Comparison of ENCODE assay signal across 8 cellular contexts in genomic region chr20:25859649-25860530, GRCh38.
DNase-seq lines count a peak whose midpoint lies in the region; ATAC-seq, FAIRE-seq and TF ChIP-seq lines count a peak whose summit lies in the region.

No MANE protein-coding gene starts in this region.

- no peak overlapping the region for H3K4me3 ChIP-seq in H1 (ENCODE audit: extremely low read depth in 1 of 4, insufficient read depth in 2 of 4, low read depth in 3 of 4, low read length in 4 of 4)
- H3K4me3 ChIP-seq in mucosa of descending colon, result no peak overlapping the region

- no peak overlapping the region for H2BK20ac ChIP-seq in H1 (ENCODE audit: low read length)

- WGBS in H1 (ENCODE audit: extremely low coverage in 1 of 2, insufficient coverage in 1 of 2, insufficient read length in 1 of 2, insufficient replicate concordance in 2 of 2, low coverage in 1 of 2, low lambda C conversion rate in 2 of 2, missing lambda C conversion rate in 1 of 2), 2 experiments, result 48% methylated on average over 46 of the region's 51 CpGs; no CpG with 5 or more reads in 1 of the 2 experiments

- TF ChIP-seq CTCF in H1 (IDR thresholded peaks at IDR 0.05; ENCODE audit: control extremely low read depth in 1 of 3, insufficient read depth in 1 of 3, low read depth in 1 of 3, low read length in 3 of 3) (no peak), mucosa of descending colon (IDR thresholded peaks at IDR 0.05) (no peak)

- peak overlapping the region; percentile 21 to 40; a peak in 2 of 4 replicates for H3K4me2 ChIP-seq in H1 (ENCODE audit: insufficient read depth in 1 of 2, low read depth in 2 of 2, low read length in 2 of 2)

- TF ChIP-seq POLR2A in H1 (IDR thresholded peaks at IDR 0.05; ENCODE audit: control extremely low read depth in 1 of 2, low read depth in 2 of 2, low read length in 2 of 2), result no peak

- no peak for FAIRE-seq in H1 (lab: Jason Lieb, UNC)

- POLR2A ChIA-PET in H1 (lab: Charles Lee; ENCODE audit: partially characterized antibody), result no interaction called here

- no peak overlapping the region for H3K18ac ChIP-seq in H1 (ENCODE audit: extremely low read depth, low read length)

- no peaks in the 10 kb centered on the region for H3K36me3 ChIP-seq in H1 (ENCODE audit: control insufficient read depth in 2 of 4, insufficient read depth in 4 of 4, low read length in 3 of 4)
- no peaks in the 10 kb centered on the region for H3K36me3 ChIP-seq in mucosa of descending colon (ENCODE audit: low read depth)

- ATAC-seq in mucosa of descending colon (peak; percentile 35), HG02642 (IDR thresholded peaks at IDR 0.05; ENCODE audit: poor library complexity, unreplicated experiment) (no peak)

- H3K56ac ChIP-seq in H1 (replicated peaks; ENCODE audit: insufficient read length, low read depth, low read length), result no peak overlapping the region

- H3K27ac ChIP-seq in H1 (ENCODE audit: low read depth, low read length), result no peak overlapping the region

- no peaks in the 10 kb centered on the region for H3K79me2 ChIP-seq in H1 (ENCODE audit: control insufficient read depth in 1 of 2, insufficient read depth in 2 of 2, low read length in 2 of 2)

- no peak overlapping the region for H2AK5ac ChIP-seq in H1 (ENCODE audit: low read depth, low read length)

- no peak overlapping the region for H2BK120ac ChIP-seq in H1 (replicated peaks; ENCODE audit: low read depth, low read length)

- TF ChIP-seq RAD21 in H1 (IDR thresholded peaks at IDR 0.05 in 1 of 2, conservative IDR thresholded peaks at IDR 0.05 in 1 of 2; ENCODE audit: low read depth in 2 of 2, low read length in 2 of 2), result no peak

- H4K20me1 ChIP-seq in H1 (replicated peaks in 1 of 2; ENCODE audit: control insufficient read depth in 1 of 2, insufficient read depth in 2 of 2, low read length in 2 of 2), result peaks cover 0 to 1% of the 10 kb centered on the region in 2 experiments

- TF ChIP-seq EP300 in H1 (IDR thresholded peaks at IDR 0.05; ENCODE audit: borderline replicate concordance in 1 of 2, low read depth in 2 of 2, low read length in 2 of 2), result no peak

- H3K14ac ChIP-seq in H1 (ENCODE audit: insufficient read length), result no peak overlapping the region

- no peak overlapping the region for H2AFZ ChIP-seq in H1 (ENCODE audit: low read length)

- peaks cover 0 to 13% (median 2%) of the 10 kb centered on the region in 4 experiments; a peak in 4 of 7 replicates for H3K4me1 ChIP-seq in H1 (replicated peaks in 1 of 4; ENCODE audit: control insufficient read depth in 3 of 4, insufficient read depth in 4 of 4, low read length in 3 of 4)
- H3K4me1 ChIP-seq in mucosa of descending colon (ENCODE audit: low read depth), result peaks cover 17% of the 10 kb centered on the region

- H3K9ac ChIP-seq in H1 (replicated peaks in 1 of 4; ENCODE audit: extremely low read depth in 1 of 4, low read depth in 3 of 4, low read length in 3 of 4), result no peak overlapping the region

- peaks cover 9% of the 10 kb centered on the region for H3K23me2 ChIP-seq in H1 (ENCODE audit: low read depth, low read length)

- H3K9me3 ChIP-seq in H1 (ENCODE audit: insufficient read depth in 2 of 2, low read depth in 1 of 2, low read length in 1 of 2), result peaks cover 2 to 57% of the 10 kb centered on the region in 2 experiments; a peak in 2 of 4 replicates
- no peaks in the 10 kb centered on the region for H3K9me3 ChIP-seq in mucosa of descending colon

- H2BK15ac ChIP-seq in H1 (ENCODE audit: low read length), result no peak overlapping the region

- H3K23ac ChIP-seq in H1 (ENCODE audit: insufficient read length), result no peak overlapping the region

- DNase-seq in SHP77 (lab: John Stamatoyannopoulos, UW) (peak; percentile 64 to 74), SHP77 treated with DMSO at 0.1 percent for 48 hours (lab: John Stamatoyannopoulos, UW) (no peak), NCI-H345 treated with DMSO at 0.1 percent for 48 hours (lab: John Stamatoyannopoulos, UW; ENCODE audit: unreplicated experiment) (peak; percentile 61), H1 (ENCODE audit: low read depth in 1 of 2, low spot score in 2 of 2) (no peak), mucosa of descending colon (peak in 2 of 3 donors; percentile 74 to 77)
- DNase-seq in activated CD8-positive, alpha-beta memory T cell treated with anti-CD3 and anti-CD28 coated beads for 4 hours (ENCODE audit: low read depth in 2 of 2), result peak; percentile 36 to 66
- peak; percentile 24 to 56 for DNase-seq in stimulated activated CD8-positive, alpha-beta memory T cell treated with anti-CD3 and anti-CD28 coated beads, Interleukin-7, amount 100 ng/mL, for 1 hour (ENCODE audit: low read depth in 2 of 2)

- no peak overlapping the region for H2BK12ac ChIP-seq in H1 (ENCODE audit: low read depth, low read length)

- no peak overlapping the region for H4K5ac ChIP-seq in H1 (ENCODE audit: insufficient read length, low read depth, low read length)

- no peak overlapping the region for H4K91ac ChIP-seq in H1 (replicated peaks; ENCODE audit: insufficient read length, low read length)

- intact Hi-C loops in mucosa of descending colon (cut with DNase I, micrococcal nuclease), result no loop called here

- no peak overlapping the region for H3K4ac ChIP-seq in H1 (replicated peaks; ENCODE audit: insufficient read length, low read depth, low read length)

- H4K8ac ChIP-seq in H1 (ENCODE audit: extremely low read depth, insufficient read depth, low read length), result no peak overlapping the region

- CTCF ChIA-PET in H1 (lab: Charles Lee; ENCODE audit: partially characterized antibody), result no interaction called here

- H3K27me3 ChIP-seq in H1 (replicated peaks in 1 of 4; ENCODE audit: control insufficient read depth in 3 of 4, extremely low read depth in 1 of 4, insufficient read depth in 3 of 4, low read length in 3 of 4), result peaks cover 34 to 75% (median 61%) of the 10 kb centered on the region in 4 experiments

- no peak overlapping the region for H2BK5ac ChIP-seq in H1 (ENCODE audit: low read depth, low read length)

- H3K79me1 ChIP-seq in H1 (ENCODE audit: low read depth, low read length), result no peaks in the 10 kb centered on the region

TF ChIP-seq in H1, 55 proteins besides CTCF, POLR2A, EP300 and RAD21:
- TF ChIP-seq FOSL1 (IDR thresholded peaks at IDR 0.05; ENCODE audit: insufficient read depth, low read depth, low read length) (no peak), ATF3 (IDR thresholded peaks at IDR 0.05; ENCODE audit: insufficient read depth, low read depth, low read length) (no peak), TAF7 (optimal IDR thresholded peaks at IDR 0.05; ENCODE audit: borderline replicate concordance, low read depth, low read length) (no peak), TCF12 (IDR thresholded peaks at IDR 0.05; ENCODE audit: low read depth, low read length) (no peak), RFX5 (IDR thresholded peaks at IDR 0.05; ENCODE audit: borderline replicate concordance, low read depth, low read length) (no peak), SUZ12 (IDR thresholded peaks at IDR 0.05; ENCODE audit: low read length) (no peak), EGR1 (IDR thresholded peaks at IDR 0.05; ENCODE audit: borderline replicate concordance, low read depth, low read length) (no peak), RNF2 (IDR thresholded peaks at IDR 0.05; ENCODE audit: borderline replicate concordance, low read depth, low read length, missing control alignments, poor library complexity, severe bottlenecking) (no peak), CREB1 (IDR thresholded peaks at IDR 0.05) (no peak), SRF (IDR thresholded peaks at IDR 0.05; ENCODE audit: low read depth, low read length) (no peak), PHF8 (conservative IDR thresholded peaks at IDR 0.05; ENCODE audit: low read depth, low read length) (no peak), MAX (IDR thresholded peaks at IDR 0.05) (no peak), CTBP2 (IDR thresholded peaks at IDR 0.05; ENCODE audit: borderline replicate concordance, insufficient read depth, insufficient read length, low read length) (peak; percentile 27), POU5F1 (IDR thresholded peaks at IDR 0.05; ENCODE audit: low read depth, low read length) (no peak), NRF1 (IDR thresholded peaks at IDR 0.05; ENCODE audit: low read depth, low read length) (peak; percentile 58)

Comparison
In these comparisons a context has a peak if more than half of its experiments do, and no peak if none do; other contexts are left out.
1. DNase-seq: peak in SHP77 (2 of 2), NCI-H345 treated with DMSO at 0.1 percent for 48 hours (single experiment), activated CD8-positive, alpha-beta memory T cell treated with anti-CD3 and anti-CD28 coated beads for 4 hours (2 of 2), mucosa of descending colon (2 of 3) and stimulated activated CD8-positive, alpha-beta memory T cell treated with anti-CD3 and anti-CD28 coated beads, Interleukin-7, amount 100 ng/mL, for 1 hour (2 of 2); none in SHP77 treated with DMSO at 0.1 percent for 48 hours (single experiment) and H1 (0 of 2).